ENCODE assay signal across 8 cellular contexts in genomic region chr1:84619383-84620093, GRCh38. TPM values are rescaled to one million over a fixed set of nuclear protein-coding genes. Genes with fewer than 3 reads are reported as not detected.
DNase-seq lines count a peak whose midpoint lies in the region; ATAC-seq and TF ChIP-seq lines count a peak whose summit lies in the region.

No MANE protein-coding gene starts in this region.

- H3K4me2 ChIP-seq in fibroblast of lung (ENCODE audit: extremely low read depth, insufficient read depth, low read length) = no peak overlapping the region

- peaks cover 0 to 3% of the 10 kb centered on the region in 2 donors for H3K27me3 Mint-ChIP-seq in CD4-positive, alpha-beta memory T cell
- peaks cover 3% of the 10 kb centered on the region for H3K27me3 Mint-ChIP-seq in activated CD4-positive, alpha-beta memory T cell treated with anti-CD3 and anti-CD28 coated beads for 36 hours

- H3K27ac Mint-ChIP-seq in CD4-positive, alpha-beta memory T cell = peak overlapping the region in 3 of 7 donors; percentile 1 to 17 (median 3)
- H3K27ac Mint-ChIP-seq in activated CD4-positive, alpha-beta memory T cell treated with anti-CD3 and anti-CD28 coated beads for 36 hours = peak overlapping the region; percentile 81

- no peak for TF ChIP-seq CTCF in fibroblast of lung (conservative IDR thresholded peaks at IDR 0.05 in 1 of 2, IDR thresholded peaks at IDR 0.05 in 1 of 2; ENCODE audit: low read depth in 1 of 2, low read length in 2 of 2)

- H3K36me3 ChIP-seq in CD4-positive, alpha-beta memory T cell (ENCODE audit: insufficient read depth, low read length) = no peaks in the 10 kb centered on the region
- H3K36me3 ChIP-seq in fibroblast of lung (ENCODE audit: control insufficient read depth, insufficient read depth, low read length) = no peaks in the 10 kb centered on the region

- CTCF ChIA-PET in CD4-positive, alpha-beta memory T cell (lab: Charles Lee; ENCODE audit: partially characterized antibody) = interaction anchor here (0.6 to 9.5 kb wide), 21 partner anchors 8 to 492 kb away, joined by 3 to 85 read pairs (median 4); partner anchors contain the start of genes CTBS and PRKACB
- CTCF ChIA-PET in activated CD4-positive, alpha-beta memory T cell treated with anti-CD3 and anti-CD28 coated beads for 36 hours (lab: Charles Lee) = interaction anchor here (0.9 to 3.8 kb wide), 29 partner anchors 10 to 475 kb away, joined by 3 to 51 read pairs (median 5); partner anchors contain the start of genes CTBS, GNG5, PRKACB and RPF1

- POLR2A ChIA-PET in CD4-positive, alpha-beta memory T cell (lab: Charles Lee; ENCODE audit: partially characterized antibody) = interaction anchor here (1.4 to 1.7 kb wide), 2 partner anchors 46 to 177 kb away, joined by 6 to 7 read pairs; partner anchors contain the start of gene CTBS
- POLR2A ChIA-PET in activated CD4-positive, alpha-beta memory T cell treated with anti-CD3 and anti-CD28 coated beads for 36 hours (lab: Charles Lee) = interaction anchor here (1.0 to 3.3 kb wide), 7 partner anchors 12 to 177 kb away, joined by 3 to 36 read pairs (median 6); partner anchors contain the start of genes CTBS, GNG5 and SPATA1

- H3K27ac ChIP-seq in CD4-positive, alpha-beta memory T cell (ENCODE audit: low read depth, low read length) = no peak overlapping the region
- H3K27ac ChIP-seq in fibroblast of lung (ENCODE audit: insufficient read depth, low read length) = peak overlapping the region; percentile 30

- H3K36me3 Mint-ChIP-seq in CD4-positive, alpha-beta memory T cell = peaks cover 0 to 1% of the 10 kb centered on the region in 2 donors
- no peaks in the 10 kb centered on the region for H3K36me3 Mint-ChIP-seq in activated CD4-positive, alpha-beta memory T cell treated with anti-CD3 and anti-CD28 coated beads for 36 hours

- H3K9ac ChIP-seq in fibroblast of lung (ENCODE audit: insufficient read depth, low read length) = no peak overlapping the region

- peak overlapping the region; percentile 7 to 76 (median 65) for H3K4me3 Mint-ChIP-seq in CD4-positive, alpha-beta memory T cell
- H3K4me3 Mint-ChIP-seq in activated CD4-positive, alpha-beta memory T cell treated with anti-CD3 and anti-CD28 coated beads for 36 hours = peak overlapping the region; percentile 59

- H3K4me3 ChIP-seq in CD4-positive, alpha-beta memory T cell (ENCODE audit: low read length in 2 of 2) = no peak overlapping the region
- no peak overlapping the region for H3K4me3 ChIP-seq in fibroblast of lung (replicated peaks in 1 of 4; ENCODE audit: control extremely low read depth in 1 of 4, insufficient read depth in 1 of 4, low read depth in 3 of 4, low read length in 4 of 4)

- no peaks in the 10 kb centered on the region for H3K9me3 ChIP-seq in CD4-positive, alpha-beta memory T cell (ENCODE audit: control insufficient read depth in 1 of 2, low read length in 2 of 2)
- no peaks in the 10 kb centered on the region for H3K9me3 ChIP-seq in fibroblast of lung (ENCODE audit: control insufficient read depth, insufficient read depth, low read depth, low read length)

- no peak for DNase-seq in CD4-positive, alpha-beta memory T cell
- peak; percentile 53 for DNase-seq in NCI-H1417 treated with DMSO at 0.1 percent for 48 hours (lab: John Stamatoyannopoulos, UW)
- DNase-seq in activated CD4-positive, alpha-beta memory T cell treated with anti-CD3 and anti-CD28 coated beads for 36 hours = peak; percentile 83
- DNase-seq in fibroblast of lung (ENCODE audit: low read depth in 2 of 2) = peak; percentile 24 to 91
- peak; percentile 95 for DNase-seq in renal cortical epithelial cell (ENCODE audit: low read depth)
- no peak for DNase-seq in GOT3 (lab: John Stamatoyannopoulos, UW)

- no peaks in the 10 kb centered on the region for H3K27me3 ChIP-seq in CD4-positive, alpha-beta memory T cell (ENCODE audit: insufficient read depth, low read length)
- no peaks in the 10 kb centered on the region for H3K27me3 ChIP-seq in fibroblast of lung (ENCODE audit: control insufficient read depth, insufficient read depth, low read length)

- ATAC-seq in HG03095 (IDR thresholded peaks at IDR 0.05; ENCODE audit: unreplicated experiment) (no peak), HG02852 (IDR thresholded peaks at IDR 0.05; ENCODE audit: unreplicated experiment) (no peak)

- no peaks in the 10 kb centered on the region for H3K79me2 ChIP-seq in fibroblast of lung (ENCODE audit: control insufficient read depth, insufficient read depth, low read length)

- intact Hi-C loops in CD4-positive, alpha-beta memory T cell (cut with micrococcal nuclease) = loop anchor here (1.0 to 2.0 kb wide), 7 partner anchors 71 to 688 kb away; partner anchors contain the start of genes GNG5, SPATA1 and SSX2IP
- intact Hi-C loops in activated CD4-positive, alpha-beta memory T cell treated with anti-CD3 and anti-CD28 coated beads for 36 hours (cut with micrococcal nuclease) = loop anchor here (1.0 to 10.0 kb wide), 8 partner anchors 20 to 685 kb away; partner anchors contain the start of genes GNG5, RPF1 and SPATA1

- H3K4me1 Mint-ChIP-seq in CD4-positive, alpha-beta memory T cell = peaks cover 3 to 19% (median 5%) of the 10 kb centered on the region in 4 donors
- peaks cover 19% of the 10 kb centered on the region for H3K4me1 Mint-ChIP-seq in activated CD4-positive, alpha-beta memory T cell treated with anti-CD3 and anti-CD28 coated beads for 36 hours (ENCODE audit: low read depth)

- no peaks in the 10 kb centered on the region for H4K20me1 ChIP-seq in fibroblast of lung (ENCODE audit: control insufficient read depth, extremely low read depth, insufficient read depth, low read length)

- peaks cover 5% of the 10 kb centered on the region for H3K4me1 ChIP-seq in CD4-positive, alpha-beta memory T cell (ENCODE audit: insufficient read depth, low read length)
- no peaks in the 10 kb centered on the region for H3K4me1 ChIP-seq in fibroblast of lung (ENCODE audit: control insufficient read depth, extremely low read depth, insufficient read depth, low read length)

- peak overlapping the region; percentile 46 for H2AFZ ChIP-seq in fibroblast of lung (ENCODE audit: low read length)

- H3K9me3 Mint-ChIP-seq in CD4-positive, alpha-beta memory T cell = peaks cover 0 to 1% (median 0%) of the 10 kb centered on the region in 8 donors
- H3K9me3 Mint-ChIP-seq in activated CD4-positive, alpha-beta memory T cell treated with anti-CD3 and anti-CD28 coated beads for 36 hours = peaks cover 4% of the 10 kb centered on the region

RNA-seq across cellular contexts. Expression of gene CTBS, which starts 45.3 kb away (rescaled TPM):
- 10 to 100 TPM; 17.4 to 18.2 TPM for total RNA-seq in CD4-positive, alpha-beta memory T cell
- 10 to 100 TPM; 21.7 to 25.4 TPM for polyA plus RNA-seq in CD4-positive, alpha-beta memory T cell
- total RNA-seq in activated CD4-positive, alpha-beta memory T cell treated with anti-CD3 and anti-CD28 coated beads for 36 hours = 10 to 100 TPM; 22.9 to 24.2 TPM
- total RNA-seq in fibroblast of lung (6.7 and 10.1 TPM in 2 replicates), renal cortical epithelial cell (7.3 and 22.1 TPM in 2 replicates)
- 25.2 and 35.5 TPM in 2 replicates for polyA plus RNA-seq in fibroblast of lung
- 14.7 and 19.0 TPM in 2 replicates for polyA plus RNA-seq in fibroblast of lung (2012)
- 1.4 and 1.7 TPM in 2 replicates for polyA minus RNA-seq in fibroblast of lung (ENCODE audit: low replicate concordance)

Comparison
In these comparisons a context has a peak if more than half of its experiments do, and no peak if none do; other contexts are left out.
1. DNase-seq: peak in NCI-H1417 treated with DMSO at 0.1 percent for 48 hours (single experiment), activated CD4-positive, alpha-beta memory T cell treated with anti-CD3 and anti-CD28 coated beads for 36 hours (single experiment), fibroblast of lung (2 of 2) and renal cortical epithelial cell (single experiment); none in CD4-positive, alpha-beta memory T cell (0 of 5) and GOT3 (single experiment).